30 cellular contexts compared by ENCODE assay signal in genomic region chr7:94834359-94834758, GRCh38.
"Had no signal": no experiment of that assay in that cellular context is flagged by ENCODE, and none has a peak within 500 bp of the region (broad histone marks: within the 10 kb centered on the region; RNA-seq: fewer than 3 reads in every experiment).

No MANE protein-coding gene starts in this region.

- DNase-seq: activated B cell treated with CpG ODN at 0.5 μM for 24 hours; activated CD4-positive, alpha-beta memory T cell treated with anti-CD3 and anti-CD28 coated beads for 36 hours; activated CD4-positive, alpha-beta T cell treated with anti-CD3 and anti-CD28 coated beads for 4 hours; activated CD4-positive, alpha-beta T cell treated with anti-CD3 and anti-CD28 coated beads, Interleukin-2, amount 10 ng/mL, durations not matched to agents 24 days and 14 days; activated CD4-positive, alpha-beta T cell treated with anti-CD3 and anti-CD28 coated beads, Interleukin-2, amount 50 U/mL, for 1 hour; activated CD4-positive, alpha-beta T cell treated with anti-CD3 and anti-CD28 coated beads, Interleukin-2, amount 50 U/mL, for 4 hours; activated CD4-positive, CD25-positive, alpha-beta regulatory T cell treated with anti-CD3 and anti-CD28 coated beads, Interleukin-2, amount 50 U/mL, for 72 hours; activated CD8-positive, alpha-beta memory T cell treated with anti-CD3 and anti-CD28 coated beads, Interleukin-2, amount 50 U/mL, for 4 hours; activated CD8-positive, alpha-beta T cell treated with anti-CD3 and anti-CD28 coated beads for 36 hours; activated effector memory CD4-positive, alpha-beta T cell treated with anti-CD3 and anti-CD28 coated beads, Interleukin-2, amount 50 U/mL, for 16 hours; activated gamma-delta T cell treated with Interleukin-2 at 50 U/mL for 16 hours; activated naive CD4-positive, alpha-beta T cell; activated naive CD4-positive, alpha-beta T cell treated with anti-CD3 and anti-CD28 coated beads for 36 hours; activated naive CD4-positive, alpha-beta T cell treated with anti-CD3 and anti-CD28 coated beads, Interleukin-2, amount 50 U/mL, for 16 hours; activated naive CD8-positive, alpha-beta T cell treated with anti-CD3 and anti-CD28 coated beads for 36 hours; activated T-cell treated with anti-CD3 and anti-CD28 coated beads for 4 hours; activated T-cell treated with anti-CD3 and anti-CD28 coated beads, Interleukin-2, amount 50 U/mL, for 1 hour; activated T-cell treated with anti-CD3 and anti-CD28 coated beads, Interleukin-2, amount 50 U/mL, for 4 hours; activated T-cell treated with anti-CD3 and anti-CD28 coated beads, Interleukin-2, amount 50 U/mL, for 72 hours; adrenal gland; amniotic stem cell; aorta; body of pancreas; brain microvascular endothelial cell; central memory CD4-positive, alpha-beta T cell; T-cell; T-helper 17 cell had no signal

- ATAC-seq: activated CD8-positive, alpha-beta T cell treated with anti-CD3 and anti-CD28 coated beads for 36 hours; activated naive CD4-positive, alpha-beta T cell treated with anti-CD3 and anti-CD28 coated beads, Interleukin-2, amount 50 U/mL, for 72 hours; activated T-cell treated with anti-CD3 and anti-CD28 coated beads, Interleukin-2, amount 50 U/mL, for 4 hours; activated T-cell treated with anti-CD3 and anti-CD28 coated beads, Interleukin-2, amount 50 U/mL, for 72 hours; activated T-helper 17 cell treated with anti-CD3 and anti-CD28 coated beads, Interleukin-2, amount 50 U/mL, for 72 hours; body of pancreas; T-cell; T-helper 17 cell had no signal

- H3K4me3 ChIP-seq: adrenal gland, body of pancreas, breast epithelium had no signal
